ENCODE assay signal across 11 cellular contexts in the genomic region with DNA sequence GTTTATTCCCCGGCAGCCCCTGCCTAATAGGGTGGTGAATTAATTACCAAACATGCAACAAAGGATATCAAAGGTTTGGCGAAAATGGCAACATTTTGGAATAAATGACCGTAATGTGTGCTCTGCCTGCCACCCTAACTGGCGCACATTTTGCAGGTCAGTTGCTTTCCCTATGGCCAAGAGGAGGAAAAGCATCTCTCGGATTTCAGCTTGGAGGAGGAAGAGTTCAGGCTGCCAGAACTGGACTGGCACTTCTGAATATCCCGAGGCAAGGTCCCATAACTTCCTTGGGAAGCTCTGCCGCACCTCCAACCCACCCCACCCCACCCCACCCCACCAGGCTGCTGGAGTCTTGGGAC. TPM values are rescaled to one million over a fixed set of nuclear protein-coding genes. Genes with fewer than 3 reads are reported as not detected.
DNase-seq lines count a peak whose midpoint lies in the region; ATAC-seq, FAIRE-seq and TF ChIP-seq lines count a peak whose summit lies in the region.
"Had no signal": no experiment of that assay in that cellular context is flagged by ENCODE, and none has a peak within 500 bp of the region (broad histone marks: within the 10 kb centered on the region; RNA-seq: fewer than 3 reads in every experiment).

No MANE protein-coding gene starts in this region.

- H3K4me2 ChIP-seq in GM23248 (ENCODE audit: unreplicated experiment) (peak overlapping the region; percentile 71), mammary epithelial cell (ENCODE audit: insufficient read depth, low read depth, low read length) (peak overlapping the region; percentile 94)

- FAIRE-seq in small intestine (lab: Jason Lieb, UNC) (no peak), frontal cortex (lab: Jason Lieb, UNC) (no peak)
- FAIRE-seq: kidney had no signal

- peaks cover 13% of the 10 kb centered on the region; the same call in 1 of the 2 replicates for H3K27me3 ChIP-seq in GM23248 (replicated peaks; ENCODE audit: insufficient read depth)
- no peaks in the 10 kb centered on the region for H3K27me3 ChIP-seq in mammary epithelial cell (ENCODE audit: insufficient read depth, low read length)
- peaks cover 0 to 30% of the 10 kb centered on the region in 2 donors for H3K27me3 ChIP-seq in left lung
- peaks cover 0 to 1% of the 10 kb centered on the region in 2 donors for H3K27me3 ChIP-seq in small intestine (ENCODE audit: control insufficient read depth in 2 of 2, insufficient read depth in 2 of 2, low read length in 2 of 2)

- dilution Hi-C loops in mammary epithelial cell (cut with HindIII; ENCODE audit: low sequenced_read_pairs): loop anchor here (5.0 to 25.0 kb wide), 2 partner anchors 46 to 161 kb away; no protein-coding TSS in a partner anchor

- in situ Hi-C loops in GM23248 (cut with MboI) (no loop called here), mammary epithelial cell (cut with MboI; ENCODE audit: low sequenced_read_pairs in 2 of 2) (loop anchor here in 1 of 2 donors (5.0 kb wide), 1 partner anchor 166 kb away; no protein-coding TSS in a partner anchor)

- DNase-seq in GM23248: no peak
- DNase-seq in mammary epithelial cell: no peak
- DNase-seq in left lung: no peak
- DNase-seq in small intestine: peak; percentile 4
- no peak for DNase-seq in hippocampal formation (lab: John Stamatoyannopoulos, UW)
- DNase-seq in frontal cortex (ENCODE audit: low spot score in 2 of 2): no peak
- DNase-seq in NCI-H526 treated with DMSO at 0.1 percent for 48 hours (lab: John Stamatoyannopoulos, UW): no peak
- DNase-seq: HCEC 1CT had no signal

- CTCF ChIA-PET in mammary epithelial cell (lab: Charles Lee; ENCODE audit: low non-redundant PET): no interaction called here

- no peaks in the 10 kb centered on the region for H3F3A ChIP-seq in GM23248 (ENCODE audit: insufficient read depth)

- no peak for TF ChIP-seq CTCF in mammary epithelial cell (conservative IDR thresholded peaks at IDR 0.05 in 1 of 2, IDR thresholded peaks at IDR 0.05 in 1 of 2; ENCODE audit: extremely low read depth in 1 of 2, insufficient read depth in 1 of 2, low read depth in 1 of 2, low read length in 2 of 2)
- TF ChIP-seq CTCF in left lung (IDR thresholded peaks at IDR 0.05): no peak

- 19 to 30% methylated on average over 5 to 7 of the region's 7 CpGs for WGBS in GM23248 (ENCODE audit: low coverage in 1 of 2, low lambda C conversion rate in 2 of 2, missing lambda C conversion rate in 2 of 2), 2 experiments
- 21% methylated on average over 7 of the region's 7 CpGs for WGBS in mammary epithelial cell (ENCODE audit: low coverage, missing lambda C conversion rate)
- 44 to 55% (median 55%) methylated on average over 7 of the region's 7 CpGs for WGBS in small intestine, 3 donors

- H3K4me1 ChIP-seq in GM23248 (ENCODE audit: insufficient read depth): no peaks in the 10 kb centered on the region
- H3K4me1 ChIP-seq in mammary epithelial cell (ENCODE audit: insufficient read depth, low read length): peaks cover 4% of the 10 kb centered on the region
- peaks cover 4 to 14% of the 10 kb centered on the region in 2 donors for H3K4me1 ChIP-seq in left lung
- H3K4me1 ChIP-seq in small intestine (ENCODE audit: control insufficient read depth in 2 of 2, insufficient read depth in 1 of 2, low read depth in 1 of 2, low read length in 1 of 2): no peaks in the 10 kb centered on the region

- H3K4me3 ChIP-seq in GM23248: peak overlapping the region; percentile 70; the same call in 1 of the 2 replicates
- H3K4me3 ChIP-seq in mammary epithelial cell (replicated peaks in 1 of 3; ENCODE audit: insufficient read depth in 1 of 3, low read depth in 2 of 3, low read length in 3 of 3): peak overlapping the region in 2 of 3 experiments; percentile 43 to 50
- peak overlapping the region; percentile 34 to 47 for H3K4me3 ChIP-seq in left lung
- peak overlapping the region in 1 of 2 donors; percentile 42 for H3K4me3 ChIP-seq in small intestine (ENCODE audit: low read depth in 1 of 2, low read length in 2 of 2)

- H2AFZ ChIP-seq in GM23248 (peak overlapping the region; percentile 85; the same call in 1 of the 2 replicates), mammary epithelial cell (ENCODE audit: low read depth, low read length) (peak overlapping the region; percentile 81)

- H4K20me1 ChIP-seq in GM23248 (ENCODE audit: insufficient read depth): no peaks in the 10 kb centered on the region
- H4K20me1 ChIP-seq in mammary epithelial cell (ENCODE audit: insufficient read depth, low read length): no peaks in the 10 kb centered on the region

- no peak overlapping the region for H3K27ac ChIP-seq in GM23248
- no peak overlapping the region for H3K27ac ChIP-seq in mammary epithelial cell (ENCODE audit: insufficient read depth, low read depth, low read length)
- H3K27ac ChIP-seq in left lung: no peak overlapping the region
- no peak overlapping the region for H3K27ac ChIP-seq in small intestine (ENCODE audit: low read depth in 1 of 2, low read length in 1 of 2)

- H3K79me2 ChIP-seq in GM23248 (ENCODE audit: insufficient read depth): no peaks in the 10 kb centered on the region
- no peaks in the 10 kb centered on the region for H3K79me2 ChIP-seq in mammary epithelial cell (ENCODE audit: insufficient read depth, low read length)

- H3K36me3 ChIP-seq in GM23248 (ENCODE audit: low read depth) (no peaks in the 10 kb centered on the region), mammary epithelial cell (ENCODE audit: insufficient read depth, low read length) (no peaks in the 10 kb centered on the region), left lung (no peaks in the 10 kb centered on the region), small intestine (ENCODE audit: control insufficient read depth in 2 of 2, insufficient read depth in 2 of 2, low read length in 2 of 2) (no peaks in the 10 kb centered on the region)

- H3K9ac ChIP-seq in GM23248 (no peak overlapping the region), mammary epithelial cell (ENCODE audit: insufficient read depth, low read length) (no peak overlapping the region)

- H3K9me3 ChIP-seq in GM23248 (ENCODE audit: low read depth) (no peaks in the 10 kb centered on the region), mammary epithelial cell (replicated peaks; ENCODE audit: insufficient read depth, low read length) (peaks cover 4% of the 10 kb centered on the region), left lung (peaks cover 0 to 11% of the 10 kb centered on the region in 2 donors), small intestine (ENCODE audit: control insufficient read depth, low read depth) (no peaks in the 10 kb centered on the region)

- no peaks in the 10 kb centered on the region for H3K9me2 ChIP-seq in GM23248 (ENCODE audit: insufficient read depth)

- intact Hi-C loops in mammary epithelial cell (cut with micrococcal nuclease): loop anchor here (2.0 to 5.0 kb wide), 3 partner anchors 39 to 751 kb away; a partner anchor contains a TSS
- intact Hi-C loops in left lung (cut with DNase I): loop anchor here in 1 of 2 donors (5.0 kb wide), 1 partner anchor 166 kb away; no protein-coding TSS in a partner anchor

- BruUV-seq in mammary epithelial cell (replicated peaks; lab: Mats Ljungman, UMichigan): no TSS peak

- ATAC-seq in left lung (no peak), HG03045 (IDR thresholded peaks at IDR 0.05; ENCODE audit: unreplicated experiment) (no peak)

RNA-seq across cellular contexts. Expression of a gene that starts 37.1 kb away (rescaled TPM):
- not detected in 2 replicates for total RNA-seq in GM23248 (2014; rRNA removed; shearing (Covaris generic))
- polyA plus RNA-seq in GM23248 (2016; fragmentation: Nextera tagmentation; extraction: Ambion mirVana) (not detected in 2 replicates), mammary epithelial cell (not detected), small intestine (not detected)
- total RNA-seq in mammary epithelial cell (under 1 TPM in 1 of 2 donors, not detected in 1; 0.17 TPM), left lung (not detected), frontal cortex (0.41 TPM)
- polyA minus RNA-seq in mammary epithelial cell: not detected
- total RNA-seq: fibroblast of lung, kidney had no signal

RNA-seq across cellular contexts. Expression of a gene that starts 39.2 kb away (rescaled TPM):
- total RNA-seq in GM23248 (2014; rRNA removed; shearing (Covaris generic)): 2.4 and 2.8 TPM in 2 replicates
- polyA plus RNA-seq in GM23248 (2016; fragmentation: Nextera tagmentation; extraction: Ambion mirVana): 1.2 and 1.3 TPM in 2 replicates
- total RNA-seq in mammary epithelial cell: 10 to 100 TPM in 1 of 2 donors, 1 to 10 TPM in 1; 7.2 to 17.1 TPM
- polyA plus RNA-seq in mammary epithelial cell: 6.1 TPM
- 31.4 TPM for polyA minus RNA-seq in mammary epithelial cell
- 1 to 10 TPM; 4.6 to 5.7 TPM for total RNA-seq in left lung
- 10 to 100 TPM in 1 of 3 donors, 1 to 10 TPM in 2; 4.7 to 10.3 (median 6.0) TPM for polyA plus RNA-seq in small intestine
- 7.7 TPM for total RNA-seq in frontal cortex
